Comparison of ENCODE assay signal across 1 cellular context in the genomic region with DNA sequence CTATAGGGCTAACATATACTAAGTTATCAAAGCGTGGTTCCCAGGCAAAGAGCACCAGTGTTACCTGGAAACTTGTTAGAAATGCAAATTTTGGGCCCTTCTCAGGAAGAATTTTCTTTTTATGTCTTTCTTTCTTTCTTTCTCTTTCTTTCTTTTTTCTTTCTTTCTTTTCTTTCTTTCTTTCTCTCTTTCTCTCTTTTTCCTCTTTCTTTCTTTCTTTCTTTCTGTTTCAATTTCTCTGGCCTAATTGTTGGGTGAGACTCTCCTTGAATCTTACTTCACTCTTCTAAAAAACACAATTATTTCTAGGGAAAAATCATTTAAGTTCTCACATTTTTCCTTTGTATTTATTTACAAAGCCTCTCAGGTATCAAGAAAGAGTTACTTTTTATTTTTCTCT.
TF ChIP-seq lines count a peak whose summit lies in the region.

No MANE protein-coding gene starts in this region.

TF ChIP-seq in IMR-90, 13 proteins besides CTCF, POLR2A, EP300 and RAD21:
- TF ChIP-seq MAZ (IDR thresholded peaks at IDR 0.05; ENCODE audit: borderline replicate concordance, low read depth, low read length) (no peak), RFX5 (IDR thresholded peaks at IDR 0.05; ENCODE audit: low read depth, low read length) (no peak), SMC3 (IDR thresholded peaks at IDR 0.05; ENCODE audit: low read depth, low read length) (no peak), BHLHE40 (IDR thresholded peaks at IDR 0.05; ENCODE audit: low read depth, low read length) (no peak), NFE2L2 (IDR thresholded peaks at IDR 0.05; ENCODE audit: low read depth, low read length) (no peak), FOS (IDR thresholded peaks at IDR 0.05; ENCODE audit: low read depth, low read length) (no peak), RCOR1 (IDR thresholded peaks at IDR 0.05; ENCODE audit: insufficient replicate concordance, low read length) (no peak), CHD1 (IDR thresholded peaks at IDR 0.05; ENCODE audit: low read depth, low read length) (no peak)
